Comparison of ENCODE assay signal across 12 cellular contexts in genomic region chr10:43126759-43127424, GRCh38. TPM values are rescaled to one million over a fixed set of nuclear protein-coding genes. Genes with fewer than 3 reads are reported as not detected.
A peak's percentile ranks its signal among the peaks of the same experiment; 100 is the strongest.
DNase-seq lines count a peak whose midpoint lies in the region; ATAC-seq and TF ChIP-seq lines count a peak whose summit lies in the region.
"Had no signal": no experiment of that assay in that cellular context is flagged by ENCODE, and none has a peak within 500 bp of the region (broad histone marks: within the 10 kb centered on the region; RNA-seq: fewer than 3 reads in every experiment).

No MANE protein-coding gene starts in this region.

- WGBS in transverse colon (ENCODE audit: low coverage in 1 of 2), 2 donors: 53 to 78% methylated on average over 2 to 7 of the region's 7 CpGs

- no peak overlapping the region for H3K27ac ChIP-seq in transverse colon
- H3K27ac ChIP-seq in SJCRH30: no peak overlapping the region
- H3K27ac ChIP-seq in PC-3 (ENCODE audit: low read length): no peak overlapping the region
- H3K27ac ChIP-seq: pancreas, uterus had no signal

- TF ChIP-seq EP300 in transverse colon (IDR thresholded peaks at IDR 0.05; ENCODE audit: low read depth): no peak

- H2AFZ ChIP-seq in PC-3 (ENCODE audit: low read length): no peak overlapping the region

- H3K9me3 ChIP-seq in transverse colon (no peaks in the 10 kb centered on the region), SJCRH30 (replicated peaks) (no peaks in the 10 kb centered on the region), PC-3 (ENCODE audit: low read length) (no peaks in the 10 kb centered on the region)
- H3K9me3 ChIP-seq: pancreas, uterus had no signal

- no peaks in the 10 kb centered on the region for H3K9me2 ChIP-seq in PC-3 (replicated peaks; ENCODE audit: low read length)

- no peaks in the 10 kb centered on the region for H3K27me3 ChIP-seq in transverse colon
- H3K27me3 ChIP-seq in SJCRH30: no peaks in the 10 kb centered on the region
- no peaks in the 10 kb centered on the region for H3K27me3 ChIP-seq in PC-3 (ENCODE audit: low read length)
- H3K27me3 ChIP-seq: pancreas, uterus had no signal

- no peak overlapping the region for H3K9ac ChIP-seq in PC-3 (ENCODE audit: low read length)

- H3K4me1 Mint-ChIP-seq in activated naive CD4-positive, alpha-beta T cell treated with anti-CD3 and anti-CD28 coated beads, Interleukin-2, amount 10 ng/mL, durations not matched to agents 7 days and 5 days: peaks cover 59% of the 10 kb centered on the region
- peaks cover 13% of the 10 kb centered on the region for H3K4me1 Mint-ChIP-seq in activated T-helper 17 cell treated with anti-CD3 and anti-CD28 coated beads, Interleukin-2, amount 50 U/mL, for 72 hours

- in situ Hi-C loops in transverse colon (cut with MboI; ENCODE audit: low pct_ligation_motif_present in 1 of 4, low pct_unique_long_range_greater_than_20kb in 1 of 4, low sequenced_read_pairs in 3 of 4): no loop called here

- intact Hi-C loops in transverse colon (cut with DNase I; ENCODE audit: low total_unique reads) (no loop called here), PC-3 (cut with micrococcal nuclease) (no loop called here)

- H3K27ac Mint-ChIP-seq in activated naive CD4-positive, alpha-beta T cell treated with anti-CD3 and anti-CD28 coated beads, Interleukin-2, amount 10 ng/mL, durations not matched to agents 7 days and 5 days: no peak overlapping the region
- no peak overlapping the region for H3K27ac Mint-ChIP-seq in activated naive CD4-positive, alpha-beta T cell treated with anti-CD3 and anti-CD28 coated beads, Interleukin-2, amount 50 U/mL, for 72 hours
- peak overlapping the region; percentile 78 for H3K27ac Mint-ChIP-seq in activated T-helper 17 cell treated with anti-CD3 and anti-CD28 coated beads, Interleukin-2, amount 50 U/mL, for 72 hours

- no TSS peak for BruUV-seq in PC-3 (replicated peaks; lab: Mats Ljungman, UMichigan)

- no peak overlapping the region for H3K4me2 ChIP-seq in PC-3 (ENCODE audit: low read length)

- DNase-seq in activated naive CD4-positive, alpha-beta T cell treated with anti-CD3 and anti-CD28 coated beads, Interleukin-2, amount 10 ng/mL, durations not matched to agents 7 days and 5 days: peak; percentile 15
- no peak for DNase-seq in activated naive CD4-positive, alpha-beta T cell treated with anti-CD3 and anti-CD28 coated beads, Interleukin-2, amount 50 U/mL, for 72 hours (ENCODE audit: low spot score in 2 of 2)
- DNase-seq in transverse colon: peak; percentile 6
- DNase-seq in NCI-H446 (lab: John Stamatoyannopoulos, UW): no peak
- DNase-seq in SJCRH30: no peak
- no peak for DNase-seq in PC-3
- DNase-seq: NCI-H2029, SHP77, uterus had no signal

- H3K4me3 Mint-ChIP-seq in activated naive CD4-positive, alpha-beta T cell treated with anti-CD3 and anti-CD28 coated beads, Interleukin-2, amount 10 ng/mL, durations not matched to agents 7 days and 5 days: no peak overlapping the region
- H3K4me3 Mint-ChIP-seq in activated T-helper 17 cell treated with anti-CD3 and anti-CD28 coated beads, Interleukin-2, amount 50 U/mL, for 72 hours: peak overlapping the region; percentile 36

- CTCF ChIA-PET in activated naive CD4-positive, alpha-beta T cell treated with anti-CD3 and anti-CD28 coated beads, Interleukin-2, amount 10 ng/mL, durations not matched to agents 7 days and 5 days (lab: Charles Lee): no interaction called here
- CTCF ChIA-PET in PC-3 (lab: Charles Lee): no interaction called here

- H3K4me1 ChIP-seq in transverse colon (peaks cover 0 to 4% (median 0%) of the 10 kb centered on the region in 4 donors), SJCRH30 (0 out of 2 replicates have a peak, but pooled peaks cover 3% of the 10 kb centered on the region), PC-3 (ENCODE audit: insufficient read depth, low read length) (peaks cover 16% of the 10 kb centered on the region)
- H3K4me1 ChIP-seq: pancreas, uterus had no signal

- H3K36me3 ChIP-seq in transverse colon (no peaks in the 10 kb centered on the region), SJCRH30 (no peaks in the 10 kb centered on the region), PC-3 (ENCODE audit: low read depth, low read length) (no peaks in the 10 kb centered on the region)
- H3K36me3 ChIP-seq: pancreas, uterus had no signal

- no peak for ATAC-seq in activated naive CD4-positive, alpha-beta T cell treated with anti-CD3 and anti-CD28 coated beads, Interleukin-2, amount 50 U/mL, for 72 hours
- ATAC-seq in HG02943 (IDR thresholded peaks at IDR 0.05; ENCODE audit: low read depth, unreplicated experiment) (peak; percentile 58), PC-3 (no peak)
- peak; percentile 20 for ATAC-seq in activated T-helper 17 cell treated with anti-CD3 and anti-CD28 coated beads, Interleukin-2, amount 50 U/mL, for 72 hours (replicated peaks)

- H4K20me1 ChIP-seq in PC-3 (ENCODE audit: low read length): no peaks in the 10 kb centered on the region

- H3K36me3 Mint-ChIP-seq in activated naive CD4-positive, alpha-beta T cell treated with anti-CD3 and anti-CD28 coated beads, Interleukin-2, amount 10 ng/mL, durations not matched to agents 7 days and 5 days: no peaks in the 10 kb centered on the region
- no peaks in the 10 kb centered on the region for H3K36me3 Mint-ChIP-seq in activated naive CD4-positive, alpha-beta T cell treated with anti-CD3 and anti-CD28 coated beads, Interleukin-2, amount 50 U/mL, for 72 hours
- no peaks in the 10 kb centered on the region for H3K36me3 Mint-ChIP-seq in activated T-helper 17 cell treated with anti-CD3 and anti-CD28 coated beads, Interleukin-2, amount 50 U/mL, for 72 hours (ENCODE audit: low read depth)

- no peak for TF ChIP-seq POLR2A in transverse colon (IDR thresholded peaks at IDR 0.05)

- TF ChIP-seq CTCF in transverse colon (IDR thresholded peaks at IDR 0.05) (no peak), PC-3 (conservative IDR thresholded peaks at IDR 0.05; ENCODE audit: low read depth, low read length) (no peak)

- H3K4me3 ChIP-seq in transverse colon (no peak overlapping the region), SJCRH30 (no peak overlapping the region), PC-3 (ENCODE audit: low read length) (no peak overlapping the region)
- H3K4me3 ChIP-seq: pancreas, uterus had no signal

- no peaks in the 10 kb centered on the region for H3K79me2 ChIP-seq in PC-3 (ENCODE audit: low read length)

- POLR2A ChIA-PET in PC-3 (lab: Charles Lee; ENCODE audit: unreplicated experiment): no interaction called here

- no peaks in the 10 kb centered on the region for H3F3A ChIP-seq in PC-3 (ENCODE audit: low read length, unreplicated experiment)

- H3K27me3 Mint-ChIP-seq in activated naive CD4-positive, alpha-beta T cell treated with anti-CD3 and anti-CD28 coated beads, Interleukin-2, amount 10 ng/mL, durations not matched to agents 7 days and 5 days: peaks cover 9% of the 10 kb centered on the region
- no peaks in the 10 kb centered on the region for H3K27me3 Mint-ChIP-seq in activated T-helper 17 cell treated with anti-CD3 and anti-CD28 coated beads, Interleukin-2, amount 50 U/mL, for 72 hours

- no peaks in the 10 kb centered on the region for H3K9me3 Mint-ChIP-seq in activated naive CD4-positive, alpha-beta T cell treated with anti-CD3 and anti-CD28 coated beads, Interleukin-2, amount 10 ng/mL, durations not matched to agents 7 days and 5 days
- H3K9me3 Mint-ChIP-seq in activated naive CD4-positive, alpha-beta T cell treated with anti-CD3 and anti-CD28 coated beads, Interleukin-2, amount 50 U/mL, for 72 hours: no peaks in the 10 kb centered on the region
- H3K9me3 Mint-ChIP-seq in activated T-helper 17 cell treated with anti-CD3 and anti-CD28 coated beads, Interleukin-2, amount 50 U/mL, for 72 hours: no peaks in the 10 kb centered on the region

RNA-seq across cellular contexts. Expression of gene CSGALNACT2, which starts 11.4 kb away (rescaled TPM):
- 10 to 100 TPM; 28.7 to 38.8 TPM for total RNA-seq in activated naive CD4-positive, alpha-beta T cell treated with anti-CD3 and anti-CD28 coated beads, Interleukin-2, amount 50 U/mL, for 72 hours
- total RNA-seq in activated T-helper 17 cell treated with anti-CD3 and anti-CD28 coated beads, Interleukin-2, amount 50 U/mL, for 72 hours: 10 to 100 TPM; 31.6 to 36.3 TPM
- total RNA-seq in transverse colon (10 to 100 TPM in 2 of 4 donors, 1 to 10 TPM in 2; 4.1 to 15.5 (median 10.9) TPM), PC-3 (2014; rRNA removed) (3.6 and 3.9 TPM in 2 replicates)
- total RNA-seq in SJCRH30 (2014; rRNA removed; shearing (Covaris generic)): 5.9 and 7.9 TPM in 2 replicates

RNA-seq across cellular contexts. Expression of gene RET, which starts 50.0 kb away (rescaled TPM):
- under 1 TPM in 1 of 2 donors, not detected in 1; 0.45 TPM for total RNA-seq in activated naive CD4-positive, alpha-beta T cell treated with anti-CD3 and anti-CD28 coated beads, Interleukin-2, amount 50 U/mL, for 72 hours
- under 1 TPM in 1 of 2 donors, not detected in 1; 0.24 TPM for total RNA-seq in activated T-helper 17 cell treated with anti-CD3 and anti-CD28 coated beads, Interleukin-2, amount 50 U/mL, for 72 hours
- total RNA-seq in transverse colon (1 to 10 TPM in 3 of 4 donors, under 1 TPM in 1; 0.37 to 5.6 (median 1.4) TPM), PC-3 (2014; rRNA removed) (not detected in 2 replicates)
- 0.02 TPM in 1 of 2 replicates, not detected in the other for total RNA-seq in SJCRH30 (2014; rRNA removed; shearing (Covaris generic))

Comparison
In these comparisons a context has a peak if more than half of its experiments do, and no peak if none do; other contexts are left out.
1. DNase-seq: peak in activated naive CD4-positive, alpha-beta T cell treated with anti-CD3 and anti-CD28 coated beads, Interleukin-2, amount 10 ng/mL, durations not matched to agents 7 days and 5 days (single experiment) and transverse colon (single experiment); none in activated naive CD4-positive, alpha-beta T cell treated with anti-CD3 and anti-CD28 coated beads, Interleukin-2, amount 50 U/mL, for 72 hours (0 of 2), NCI-H446 (0 of 2), SJCRH30 (0 of 2) and PC-3 (single experiment).
2. ATAC-seq: peak in HG02943 (single experiment) and activated T-helper 17 cell treated with anti-CD3 and anti-CD28 coated beads, Interleukin-2, amount 50 U/mL, for 72 hours (single experiment); none in activated naive CD4-positive, alpha-beta T cell treated with anti-CD3 and anti-CD28 coated beads, Interleukin-2, amount 50 U/mL, for 72 hours (0 of 2) and PC-3 (single experiment).